9 cellular contexts compared by ENCODE assay signal in the genomic region with DNA sequence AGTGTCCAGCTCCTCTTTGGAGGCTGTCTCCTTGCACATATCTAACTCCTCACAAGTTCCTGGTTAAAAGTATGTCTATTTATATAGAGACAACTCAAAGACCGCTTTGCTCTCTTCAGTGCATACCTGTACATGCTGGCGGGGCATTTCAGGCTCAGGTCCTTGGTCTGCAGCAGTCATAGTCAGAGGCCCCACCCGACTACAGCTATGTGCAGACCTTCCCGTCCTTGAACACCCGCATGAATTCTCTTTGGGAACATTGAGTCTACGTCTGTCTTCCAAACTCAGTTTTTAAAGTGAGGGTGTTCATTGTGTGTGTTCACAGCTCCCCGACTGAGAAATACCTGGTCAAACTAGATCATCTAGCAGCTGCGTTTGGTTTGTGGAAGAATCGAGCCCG. TPM values are rescaled to one million over a fixed set of nuclear protein-coding genes. Genes with fewer than 3 reads are reported as not detected.
DNase-seq lines count a peak whose midpoint lies in the region; ATAC-seq and TF ChIP-seq lines count a peak whose summit lies in the region.
"Had no signal": no experiment of that assay in that cellular context is flagged by ENCODE, and none has a peak within 500 bp of the region (broad histone marks: within the 10 kb centered on the region; RNA-seq: fewer than 3 reads in every experiment).

No MANE protein-coding gene starts in this region.

- no peak for TF ChIP-seq EP300 in sigmoid colon (IDR thresholded peaks at IDR 0.05)

- H3K4me3 ChIP-seq in H7 (ENCODE audit: insufficient read depth, low read depth, low read length) (peak overlapping the region; percentile 73), SK-N-MC (peak overlapping the region; percentile 86), fibroblast of pulmonary artery (replicated peaks; ENCODE audit: low read depth, low read length) (peak overlapping the region; percentile 61), sigmoid colon (peak overlapping the region in 3 of 4 donors; percentile 64 to 80 (median 74))

- in situ Hi-C loops in ACHN (cut with HindIII; ENCODE audit: low pct_ligation_motif_present, low pct_unique_long_range_greater_than_20kb, low sequenced_read_pairs): no loop called here

- peaks cover 0 to 83% (median 40%) of the 10 kb centered on the region in 4 donors for H3K4me1 ChIP-seq in sigmoid colon

- ATAC-seq in GM18868 (IDR thresholded peaks at IDR 0.05; ENCODE audit: unreplicated experiment): no peak

- H3K36me3 ChIP-seq in H7 (replicated peaks; ENCODE audit: control insufficient read depth, insufficient read depth, low read length) (no peaks in the 10 kb centered on the region), SK-N-MC (ENCODE audit: insufficient read depth, low read length) (no peaks in the 10 kb centered on the region), sigmoid colon (no peaks in the 10 kb centered on the region)

- WGBS in sigmoid colon, 2 donors: 45 to 58% methylated on average over 10 of the region's 10 CpGs

- intact Hi-C loops in sigmoid colon (cut with DNase I): loop anchor here (10.0 kb wide), 1 partner anchor 171 kb away; no protein-coding TSS in a partner anchor

- H3K27me3 ChIP-seq in H7 (ENCODE audit: control insufficient read depth, insufficient read depth, low read length) (peaks cover 25% of the 10 kb centered on the region; the same call in 1 of the 2 replicates), sigmoid colon (peaks cover 0 to 14% (median 0%) of the 10 kb centered on the region in 3 donors)

- TF ChIP-seq CTCF in fibroblast of pulmonary artery (IDR thresholded peaks at IDR 0.05; ENCODE audit: low read length, missing control alignments): no peak
- no peak for TF ChIP-seq CTCF in sigmoid colon (IDR thresholded peaks at IDR 0.05)

- no peaks in the 10 kb centered on the region for H3K9me3 ChIP-seq in SK-N-MC (ENCODE audit: low read depth, low read length)
- no peaks in the 10 kb centered on the region for H3K9me3 ChIP-seq in sigmoid colon

- H3K27ac ChIP-seq in SK-N-MC (no peak overlapping the region), sigmoid colon (peak overlapping the region; percentile 87 to 96 (median 92)), substantia nigra (ENCODE audit: low read depth, low read length, poor library complexity, severe bottlenecking) (no peak overlapping the region)

- TF ChIP-seq POLR2A in sigmoid colon (IDR thresholded peaks at IDR 0.05): no peak

- DNase-seq in H7: no peak
- no peak for DNase-seq in SK-N-MC (ENCODE audit: low read depth, low spot score)
- DNase-seq in fibroblast of pulmonary artery (ENCODE audit: low read depth): no peak
- DNase-seq in sigmoid colon: no peak
- DNase-seq in DMS 273 (lab: John Stamatoyannopoulos, UW; ENCODE audit: unreplicated experiment): no peak
- DNase-seq in substantia nigra (lab: John Stamatoyannopoulos, UW): no peak
- no peak for DNase-seq in ACHN
- DNase-seq: NCI-H446 had no signal

- H3K9ac ChIP-seq in SK-N-MC (ENCODE audit: insufficient read length): no peak overlapping the region

RNA-seq across cellular contexts. Expression of a gene that starts 4.2 kb away (rescaled TPM):
- 32.5 and 51.0 TPM in 2 replicates for total RNA-seq in H7 (2014; rRNA removed; shearing (Covaris generic))
- 10 to 100 TPM; 15.8 to 31.6 (median 23.0) TPM for total RNA-seq in sigmoid colon
- polyA plus RNA-seq in sigmoid colon: 10 to 100 TPM in 1 of 3 donors, 1 to 10 TPM in 2; 3.5 to 11.5 (median 3.6) TPM

Comparison
In these comparisons a context has a peak if more than half of its experiments do, and no peak if none do; other contexts are left out.
1. H3K27ac ChIP-seq: peak in sigmoid colon (4 of 4); none in SK-N-MC (single experiment) and substantia nigra (single experiment).
2. Peak in every context shown above with its lines, with median percentiles within 50 percentile points of each other: H3K4me3 ChIP-seq.